Comparison of ENCODE assay signal across 20 cellular contexts in the genomic region with DNA sequence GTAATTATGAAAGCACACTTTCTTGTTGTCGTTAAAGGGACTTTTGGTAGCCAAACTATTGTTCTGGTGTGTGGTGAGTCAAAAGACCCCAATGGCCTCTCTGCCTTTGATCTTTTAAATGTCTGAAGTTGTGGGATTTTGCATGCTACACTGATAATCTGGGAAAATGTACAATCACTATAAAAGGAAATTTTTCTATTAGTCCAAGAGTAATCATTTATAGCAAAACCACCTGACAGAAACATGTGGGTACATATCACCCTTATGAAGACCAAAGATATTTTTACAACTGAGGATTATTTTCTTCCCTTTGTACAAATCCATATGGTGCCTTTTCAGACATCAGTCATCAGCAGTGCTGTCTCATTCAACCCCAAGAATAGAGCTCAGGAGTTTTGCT. TPM values are rescaled to one million over a fixed set of nuclear protein-coding genes. Genes with fewer than 3 reads are reported as not detected.
A peak's percentile ranks its signal among the peaks of the same experiment; 100 is the strongest.
DNase-seq lines count a peak whose midpoint lies in the region; ATAC-seq and TF ChIP-seq lines count a peak whose summit lies in the region.
"Had no signal": no experiment of that assay in that cellular context is flagged by ENCODE, and none has a peak within 500 bp of the region (broad histone marks: within the 10 kb centered on the region; RNA-seq: fewer than 3 reads in every experiment).

No MANE protein-coding gene starts in this region.

- DNase-seq in IMR-90: no peak
- DNase-seq in mesenchymal stem cell: no peak
- no peak for DNase-seq in transverse colon
- DNase-seq in HAP-1 (ENCODE audit: low spot score in 2 of 2): no peak
- DNase-seq in C1 segment of cervical spinal cord (lab: John Stamatoyannopoulos, UW): no peak
- no peak for DNase-seq in DMS153 treated with DMSO at 0.1 percent for 48 hours (lab: John Stamatoyannopoulos, UW; ENCODE audit: unreplicated experiment)
- DNase-seq: ACHN; AML-193; Caco-2; CD4-positive, CD25-positive, alpha-beta regulatory T cell; DMS153; HCEC 1CT; KG1; NCI-H1436 treated with DMSO at 0.1 percent for 48 hours; NCI-H2029 treated with DMSO at 0.1 percent for 48 hours; NCI-H2171 treated with DMSO at 0.1 percent for 48 hours; NCI-H446 treated with DMSO at 0.1 percent for 48 hours; NK-92 treated with Interleukin-12 subunit alpha and Interleukin-12 subunit beta, amount 100 ng/mL, for 24 hours; OCI-M1 had no signal

- TF ChIP-seq RAD21 in IMR-90 (IDR thresholded peaks at IDR 0.05; ENCODE audit: low read length): no peak

- H3K18ac ChIP-seq in IMR-90 (ENCODE audit: low read depth, low read length) (no peak overlapping the region), mesenchymal stem cell (ENCODE audit: low read depth in 1 of 2, low read length in 2 of 2) (no peak overlapping the region)

- H3K14ac ChIP-seq in IMR-90 (replicated peaks; ENCODE audit: low read depth, low read length) (no peak overlapping the region), mesenchymal stem cell (ENCODE audit: low read length in 2 of 2) (no peak overlapping the region)

- no peak overlapping the region for H2BK5ac ChIP-seq in IMR-90 (ENCODE audit: low read depth, low read length, poor library complexity, severe bottlenecking)
- no peak overlapping the region for H2BK5ac ChIP-seq in mesenchymal stem cell (ENCODE audit: low read depth, low read length, poor library complexity, severe bottlenecking)

- no peak overlapping the region for H2BK12ac ChIP-seq in mesenchymal stem cell (ENCODE audit: low read length in 2 of 2)

- 0 out of 2 replicates have a peak, but pooled peaks cover 3% of the 10 kb centered on the region for H3K9me1 ChIP-seq in IMR-90 (ENCODE audit: insufficient read depth, low read length)

- H3K4me1 Mint-ChIP-seq in brain: peaks cover 24% of the 10 kb centered on the region
- H3K4me1 Mint-ChIP-seq: CD4-positive, CD25-positive, alpha-beta regulatory T cell had no signal

- peak overlapping the region in 1 of 5 experiments; percentile 28 for H3K4me3 Mint-ChIP-seq in brain
- H3K4me3 Mint-ChIP-seq: CD4-positive, CD25-positive, alpha-beta regulatory T cell had no signal

- no peak overlapping the region for H4K5ac ChIP-seq in IMR-90 (ENCODE audit: low read depth, low read length)

- no peak for TF ChIP-seq EP300 in transverse colon (IDR thresholded peaks at IDR 0.05; ENCODE audit: low read depth)

- no peaks in the 10 kb centered on the region for H3K27me3 ChIP-seq in IMR-90 (ENCODE audit: control insufficient read depth, insufficient read depth, low read length)
- no peaks in the 10 kb centered on the region for H3K27me3 ChIP-seq in mesenchymal stem cell (ENCODE audit: control insufficient read depth in 1 of 2, insufficient read depth in 1 of 2, low read length in 2 of 2)
- no peaks in the 10 kb centered on the region for H3K27me3 ChIP-seq in transverse colon
- no peaks in the 10 kb centered on the region for H3K27me3 ChIP-seq in HAP-1 (ENCODE audit: low read depth)

- H3K9me3 ChIP-seq in IMR-90 (ENCODE audit: control insufficient read depth, insufficient read depth, low read length): no peaks in the 10 kb centered on the region
- H3K9me3 ChIP-seq in mesenchymal stem cell (ENCODE audit: control insufficient read depth, low read length): no peaks in the 10 kb centered on the region
- H3K9me3 ChIP-seq in transverse colon: no peaks in the 10 kb centered on the region
- H3K9me3 ChIP-seq in HAP-1: no peaks in the 10 kb centered on the region
- H3K9me3 ChIP-seq: Caco-2 had no signal

- peaks cover 7% of the 10 kb centered on the region; the same call in 1 of the 2 replicates for H3K4me1 ChIP-seq in IMR-90 (ENCODE audit: control insufficient read depth, insufficient read depth, low read length)
- no peaks in the 10 kb centered on the region for H3K4me1 ChIP-seq in mesenchymal stem cell (ENCODE audit: control insufficient read depth, insufficient read depth, low read depth, low read length)
- H3K4me1 ChIP-seq in transverse colon: peaks cover 0 to 19% (median 9%) of the 10 kb centered on the region in 4 donors
- H3K4me1 ChIP-seq in HAP-1: peaks cover 14% of the 10 kb centered on the region

- H3K27ac ChIP-seq in IMR-90 (ENCODE audit: insufficient read depth, low read length) (no peak overlapping the region), mesenchymal stem cell (ENCODE audit: low read length, poor library complexity, severe bottlenecking) (no peak overlapping the region), transverse colon (peak overlapping the region in 3 of 4 donors; percentile 50 to 78 (median 78))

- no peak for TF ChIP-seq POLR2A in IMR-90 (IDR thresholded peaks at IDR 0.05; ENCODE audit: low read depth, low read length)
- TF ChIP-seq POLR2A in transverse colon (IDR thresholded peaks at IDR 0.05): no peak

- peak overlapping the region in 3 of 5 experiments; percentile 50 to 82 (median 67) for H3K27ac Mint-ChIP-seq in brain
- H3K27ac Mint-ChIP-seq: CD4-positive, CD25-positive, alpha-beta regulatory T cell had no signal

- H2BK15ac ChIP-seq in IMR-90 (ENCODE audit: low read depth, low read length): no peak overlapping the region
- no peak overlapping the region for H2BK15ac ChIP-seq in mesenchymal stem cell (ENCODE audit: low read depth, poor library complexity, severe bottlenecking)

- H3K4me3 ChIP-seq in IMR-90 (ENCODE audit: insufficient read depth, low read depth, low read length): no peak overlapping the region
- peak overlapping the region in 1 of 2 experiments; percentile 66 for H3K4me3 ChIP-seq in mesenchymal stem cell (ENCODE audit: insufficient read depth in 1 of 2, low read depth in 1 of 2, low read length in 2 of 2)
- no peak overlapping the region for H3K4me3 ChIP-seq in transverse colon
- no peak overlapping the region for H3K4me3 ChIP-seq in HAP-1

- peaks cover 22% of the 10 kb centered on the region for H3K36me3 Mint-ChIP-seq in brain
- H3K36me3 Mint-ChIP-seq: CD4-positive, CD25-positive, alpha-beta regulatory T cell had no signal

- H4K8ac ChIP-seq in IMR-90 (ENCODE audit: low read depth in 2 of 2, low read length in 2 of 2) (no peak overlapping the region), mesenchymal stem cell (ENCODE audit: low read length) (no peak overlapping the region)

- H3K79me1 ChIP-seq in IMR-90 (ENCODE audit: low read depth in 1 of 2, low read length in 2 of 2) (peaks cover 16 to 37% of the 10 kb centered on the region in 2 experiments), mesenchymal stem cell (replicated peaks; ENCODE audit: low read length, poor library complexity, severe bottlenecking) (no peaks in the 10 kb centered on the region)

- H2BK20ac ChIP-seq in IMR-90 (ENCODE audit: low read depth, low read length): no peak overlapping the region

- dilution Hi-C loops in IMR-90 (cut with HindIII; ENCODE audit: low sequenced_read_pairs, unreplicated experiment): no loop called here

- H3K9me3 Mint-ChIP-seq in brain: peaks cover 0 to under 1% (median 0%) of the 10 kb centered on the region in 5 experiments

- intact Hi-C loops in IMR-90 (cut with micrococcal nuclease) (no loop called here), transverse colon (cut with DNase I; ENCODE audit: low total_unique reads) (no loop called here)

- no peak overlapping the region for H3K56ac ChIP-seq in IMR-90 (ENCODE audit: extremely low read depth, insufficient read depth, low read length)

- no peaks in the 10 kb centered on the region; the same call in 1 of the 2 replicates for H3K36me3 ChIP-seq in IMR-90 (ENCODE audit: control insufficient read depth, insufficient read depth, low read length)
- H3K36me3 ChIP-seq in mesenchymal stem cell (ENCODE audit: control insufficient read depth in 1 of 2, insufficient read depth in 2 of 2, low read depth in 1 of 2, low read length in 2 of 2): peaks cover 0 to 35% of the 10 kb centered on the region in 2 experiments
- H3K36me3 ChIP-seq in transverse colon: no peaks in the 10 kb centered on the region
- no peaks in the 10 kb centered on the region for H3K36me3 ChIP-seq in HAP-1 (replicated peaks)

- no peak overlapping the region for H2AK9ac ChIP-seq in IMR-90 (replicated peaks; ENCODE audit: low read depth, low read length, poor library complexity)

- H3K27me3 Mint-ChIP-seq in brain: no peaks in the 10 kb centered on the region
- H3K27me3 Mint-ChIP-seq: CD4-positive, CD25-positive, alpha-beta regulatory T cell had no signal

- no peaks in the 10 kb centered on the region for H4K20me1 ChIP-seq in IMR-90 (ENCODE audit: insufficient read depth, low read length)

- CTCF ChIA-PET in IMR-90 (lab: Yijun Ruan, JAX): no interaction called here

- ATAC-seq in IMR-90 (ENCODE audit: low read depth): no peak

- no CpG with 5 or more reads among the region's 1 CpG for WGBS in IMR-90 (ENCODE audit: extremely low coverage in 2 of 2, insufficient read length in 1 of 2), 2 experiments
- 95% methylated on average over 1 of the region's 1 CpG for WGBS in mesenchymal stem cell
- 56% methylated on average over 1 of the region's 1 CpG; no CpG with 5 or more reads in 1 of the 2 donors for WGBS in transverse colon (ENCODE audit: low coverage in 1 of 2), 2 donors

- no peak overlapping the region for H4K91ac ChIP-seq in IMR-90 (ENCODE audit: insufficient read depth, low read depth, low read length)
- no peak overlapping the region for H4K91ac ChIP-seq in mesenchymal stem cell (ENCODE audit: low read length)

- in situ Hi-C loops in IMR-90 (cut with MboI; ENCODE audit: low sequenced_read_pairs) (loop anchor here (10.0 kb wide), 1 partner anchor 403 kb away; no protein-coding TSS in a partner anchor), transverse colon (cut with MboI; ENCODE audit: low pct_ligation_motif_present in 1 of 4, low pct_unique_long_range_greater_than_20kb in 1 of 4, low sequenced_read_pairs in 3 of 4) (no loop called here), HAP-1 (cut with MboI; ENCODE audit: low sequenced_read_pairs) (no loop called here)

- H2AFZ ChIP-seq in IMR-90 (replicated peaks; ENCODE audit: low read length, poor library complexity): no peak overlapping the region
- H2AFZ ChIP-seq in mesenchymal stem cell (ENCODE audit: low read depth, low read length): no peak overlapping the region

- BruUV-seq in IMR-90 (replicated peaks; lab: Mats Ljungman, UMichigan): no TSS peak

- H2AK5ac ChIP-seq in IMR-90 (ENCODE audit: low read depth, low read length): no peak overlapping the region
- H2AK5ac ChIP-seq in mesenchymal stem cell (ENCODE audit: low read length, severe bottlenecking): no peak overlapping the region

- H3K4ac ChIP-seq in IMR-90 (ENCODE audit: low read depth, low read length): no peak overlapping the region
- no peak overlapping the region for H3K4ac ChIP-seq in mesenchymal stem cell (ENCODE audit: low read depth in 1 of 2, low read length in 2 of 2)

- H3K9ac ChIP-seq in IMR-90 (ENCODE audit: low read depth, low read length) (no peak overlapping the region), mesenchymal stem cell (ENCODE audit: low read length) (peak overlapping the region; percentile 76)

- H3K4me2 ChIP-seq in IMR-90 (ENCODE audit: low read depth, low read length) (0 out of 2 replicates have a peak overlapping the region, but pooled peaks have one; percentile 9), mesenchymal stem cell (ENCODE audit: low read length, poor library complexity, severe bottlenecking) (no peak overlapping the region)

- no peak overlapping the region for H2BK120ac ChIP-seq in IMR-90 (ENCODE audit: low read depth, low read length)
- no peak overlapping the region for H2BK120ac ChIP-seq in mesenchymal stem cell (ENCODE audit: low read depth, low read length)

- TF ChIP-seq CTCF in IMR-90 (conservative IDR thresholded peaks at IDR 0.05; ENCODE audit: low read depth, low read length) (no peak), brain (conservative IDR thresholded peaks at IDR 0.05) (no peak), transverse colon (IDR thresholded peaks at IDR 0.05) (no peak)

- POLR2A ChIA-PET in IMR-90 (lab: Charles Lee; ENCODE audit: unreplicated experiment): no interaction called here

- H3K23ac ChIP-seq in IMR-90 (ENCODE audit: low read depth, low read length) (no peak overlapping the region), mesenchymal stem cell (ENCODE audit: low read length in 2 of 2) (no peak overlapping the region)

RNA-seq across cellular contexts. Expression of gene GREM2, which starts 13.8 kb away (rescaled TPM):
- 3.0 and 5.0 TPM in 2 replicates for total RNA-seq in IMR-90 (2012; rRNA removed)
- 14.2 and 15.9 TPM in 2 replicates for polyA plus RNA-seq in IMR-90 (2012; rRNA removed)
- 6.1 and 10.8 TPM in 2 replicates for polyA plus RNA-seq in IMR-90 (2012; cell fraction: cytosol; rRNA removed)
- polyA plus RNA-seq in IMR-90 (2012; cell fraction: nucleus; rRNA removed; ENCODE audit: low replicate concordance): 3.0 and 8.9 TPM in 2 replicates
- 0.76 TPM for polyA plus RNA-seq in brain (ENCODE audit: insufficient read depth, low read depth, low replicate concordance)
- 2.2 TPM for polyA plus RNA-seq in mesenchymal stem cell (2013, experiment 1 of 2)
- 2.2 TPM for polyA plus RNA-seq in mesenchymal stem cell (2013, experiment 2 of 2)
- total RNA-seq in transverse colon: 10 to 100 TPM in 1 of 4 donors, 1 to 10 TPM in 3; 2.8 to 13.1 (median 4.9) TPM
- total RNA-seq: CD4-positive, CD25-positive, alpha-beta regulatory T cell had no signal
- polyA plus RNA-seq: CD4-positive, CD25-positive, alpha-beta regulatory T cell had no signal

Comparison
In these comparisons a context has a peak if more than half of its experiments do, and no peak if none do; other contexts are left out.
1. H3K27ac ChIP-seq: peak in transverse colon (3 of 4); none in IMR-90 (single experiment) and mesenchymal stem cell (single experiment).